Comparison of ENCODE assay signal across 14 cellular contexts in genomic region chr10:112813866-112814596, GRCh38.
"Had no signal": no experiment of that assay in that cellular context is flagged by ENCODE, and none has a peak within 500 bp of the region (broad histone marks: within the 10 kb centered on the region; RNA-seq: fewer than 3 reads in every experiment).

No MANE protein-coding gene starts in this region.

- H3K27me3 ChIP-seq: ascending aorta, heart left ventricle, neural progenitor cell, thyroid gland had no signal

- H3K4me3 Mint-ChIP-seq: neural progenitor cell had no signal

- FAIRE-seq: colon, islet of Langerhans had no signal

- H3K27ac Mint-ChIP-seq: neural progenitor cell had no signal

- H3K4me2 ChIP-seq: neural progenitor cell had no signal

- H3K36me3 Mint-ChIP-seq: neural progenitor cell had no signal

- H2AFZ ChIP-seq: neural progenitor cell, parathyroid adenoma had no signal

- H3K79me2 ChIP-seq: parathyroid adenoma had no signal

- H3K9me3 Mint-ChIP-seq: neural progenitor cell had no signal

- H3K4me3 ChIP-seq: ascending aorta, heart left ventricle, neural progenitor cell, thyroid gland had no signal

- H3K27ac ChIP-seq: ascending aorta, heart left ventricle, neural progenitor cell, parathyroid adenoma, thyroid gland had no signal

- DNase-seq: activated CD4-positive, CD25-positive, alpha-beta regulatory T cell treated with anti-CD3 and anti-CD28 coated beads, Interleukin-2, amount 50 U/mL, for 72 hours; activated T-cell treated with anti-CD3 and anti-CD28 coated beads for 4 hours; foreskin melanocyte; heart left ventricle; mammary epithelial cell; stimulated activated CD4-positive, alpha-beta T cell treated with anti-CD3 and anti-CD28 coated beads, Interleukin-15, amount 100 ng/mL, for 24 hours; stimulated activated CD4-positive, alpha-beta T cell treated with anti-CD3 and anti-CD28 coated beads, Interleukin-4, amount 100 ng/mL, for 24 hours; thyroid gland had no signal

- H3K36me3 ChIP-seq: ascending aorta, neural progenitor cell, thyroid gland had no signal

- ATAC-seq: heart left ventricle, left lobe of liver had no signal

- H3K9me3 ChIP-seq: ascending aorta, heart left ventricle, thyroid gland had no signal

- H3K9ac ChIP-seq: neural progenitor cell, parathyroid adenoma had no signal
